ENCODE assay signal across 18 cellular contexts in genomic region chr1:28890836-28891235, GRCh38. TPM values are rescaled to one million over a fixed set of nuclear protein-coding genes. Genes with fewer than 3 reads are reported as not detected.
DNase-seq lines count a peak whose midpoint lies in the region; ATAC-seq and TF ChIP-seq lines count a peak whose summit lies in the region.
"Had no signal": no experiment of that assay in that cellular context is flagged by ENCODE, and none has a peak within 500 bp of the region (broad histone marks: within the 10 kb centered on the region; RNA-seq: fewer than 3 reads in every experiment).

No MANE protein-coding gene starts in this region.

- no peaks in the 10 kb centered on the region for H3K9me2 ChIP-seq in SU-DHL-6 (replicated peaks; ENCODE audit: insufficient read depth, low read length)

- intact Hi-C loops in activated CD4-positive, alpha-beta T cell treated with anti-CD3 and anti-CD28 coated beads, Interleukin-2, amount 10 ng/mL, durations not matched to agents 24 days and 14 days (cut with micrococcal nuclease), result no loop called here
- intact Hi-C loops in A673 (cut with micrococcal nuclease; ENCODE audit: unreplicated experiment), result no loop called here

- H4K20me1 ChIP-seq in SU-DHL-6 (ENCODE audit: low read depth, low read length), result no peaks in the 10 kb centered on the region

- H3F3A ChIP-seq in SU-DHL-6 (ENCODE audit: insufficient read depth), result peaks cover 9% of the 10 kb centered on the region

- H3K27me3 ChIP-seq in A673 (replicated peaks; ENCODE audit: insufficient read depth, low read depth, low read length, poor library complexity) (no peaks in the 10 kb centered on the region), SU-DHL-6 (ENCODE audit: low read length) (no peaks in the 10 kb centered on the region), neutrophil (no peaks in the 10 kb centered on the region)
- H3K27me3 ChIP-seq in effector memory CD4-positive, alpha-beta T cell (replicated peaks; ENCODE audit: control insufficient read depth, insufficient read depth, low read length, poor library complexity, severe bottlenecking), result no peaks in the 10 kb centered on the region
- H3K27me3 ChIP-seq: BLaER1 had no signal

- no peaks in the 10 kb centered on the region for H3K9me3 ChIP-seq in A673 (ENCODE audit: low read depth, low read length, poor library complexity, severe bottlenecking)
- H3K9me3 ChIP-seq in SU-DHL-6 (ENCODE audit: insufficient read depth, low read length), result no peaks in the 10 kb centered on the region
- no peaks in the 10 kb centered on the region for H3K9me3 ChIP-seq in neutrophil
- H3K9me3 ChIP-seq in effector memory CD4-positive, alpha-beta T cell (ENCODE audit: control insufficient read depth, low read length), result no peaks in the 10 kb centered on the region
- H3K9me3 ChIP-seq: A549, BLaER1 had no signal

- peak; percentile 53 for DNase-seq in activated CD4-positive, alpha-beta T cell treated with anti-CD3 and anti-CD28 coated beads, Interleukin-2, amount 10 ng/mL, durations not matched to agents 24 days and 14 days
- no peak for DNase-seq in activated CD4-positive, alpha-beta T cell treated with anti-CD3 and anti-CD28 coated beads for 4 hours
- no peak for DNase-seq in A673 (ENCODE audit: low spot score)
- no peak for DNase-seq in effector memory CD4-positive, alpha-beta T cell
- no peak for DNase-seq in inferior parietal cortex (ENCODE audit: extremely low spot score)
- DNase-seq: Calu3; CD4-positive, alpha-beta memory T cell; DMS79 treated with DMSO at 0.1 percent for 48 hours; GF-D8; H9 had no signal

- CTCF ChIA-PET in A673 (lab: Charles Lee), result no interaction called here

- TF ChIP-seq CTCF in A673 (conservative IDR thresholded peaks at IDR 0.05; ENCODE audit: low read depth, low read length) (no peak), SU-DHL-6 (IDR thresholded peaks at IDR 0.05; ENCODE audit: insufficient read depth, low read length, poor library complexity, severe bottlenecking) (no peak), neutrophil (IDR thresholded peaks at IDR 0.05) (no peak)

- BruUV-seq in A673 (replicated peaks; lab: Mats Ljungman, UMichigan), result no TSS peak

- H3K9ac ChIP-seq in SU-DHL-6 (ENCODE audit: low read length), result no peak overlapping the region
- H3K9ac ChIP-seq: BLaER1 had no signal

- peak overlapping the region; percentile 44 for H3K27ac ChIP-seq in A673 (ENCODE audit: low read depth, low read length, poor library complexity, severe bottlenecking)
- H3K27ac ChIP-seq in SU-DHL-6 (ENCODE audit: low read depth, low read length), result 0 out of 2 replicates have a peak overlapping the region, but pooled peaks have one; percentile 13
- H3K27ac ChIP-seq in neutrophil, result peak overlapping the region; percentile 12
- H3K27ac ChIP-seq in effector memory CD4-positive, alpha-beta T cell (ENCODE audit: insufficient read depth, low read length, poor library complexity, severe bottlenecking), result no peak overlapping the region
- H3K27ac ChIP-seq: 22Rv1, A549, BLaER1, HL-60 had no signal

- no peak for ATAC-seq in GM21825 (IDR thresholded peaks at IDR 0.05; ENCODE audit: unreplicated experiment)
- ATAC-seq: A549 had no signal

- H3K4me3 ChIP-seq in A673 (ENCODE audit: low read depth, low read length, poor library complexity, severe bottlenecking) (no peak overlapping the region), SU-DHL-6 (ENCODE audit: insufficient read depth, low read length, poor library complexity, severe bottlenecking) (no peak overlapping the region), neutrophil (ENCODE audit: low read depth in 1 of 2, low read length in 1 of 2) (no peak overlapping the region)
- no peak overlapping the region for H3K4me3 ChIP-seq in effector memory CD4-positive, alpha-beta T cell (ENCODE audit: insufficient read depth, low read depth, low read length, poor library complexity, severe bottlenecking)
- H3K4me3 ChIP-seq: A549, BLaER1 had no signal

- H3K27me3 Mint-ChIP-seq in activated CD4-positive, alpha-beta T cell treated with anti-CD3 and anti-CD28 coated beads, Interleukin-2, amount 10 ng/mL, durations not matched to agents 24 days and 14 days, result no peaks in the 10 kb centered on the region
- H3K27me3 Mint-ChIP-seq: CD4-positive, alpha-beta memory T cell had no signal

- H3K27ac Mint-ChIP-seq in activated CD4-positive, alpha-beta T cell treated with anti-CD3 and anti-CD28 coated beads, Interleukin-2, amount 10 ng/mL, durations not matched to agents 24 days and 14 days, result no peak overlapping the region
- H3K27ac Mint-ChIP-seq: H9 had no signal

- H3K36me3 ChIP-seq in A673 (ENCODE audit: insufficient read depth, low read length, poor library complexity, severe bottlenecking) (peaks cover 21% of the 10 kb centered on the region), SU-DHL-6 (ENCODE audit: low read length) (no peaks in the 10 kb centered on the region), neutrophil (peaks cover 25% of the 10 kb centered on the region)
- no peaks in the 10 kb centered on the region for H3K36me3 ChIP-seq in effector memory CD4-positive, alpha-beta T cell (ENCODE audit: control insufficient read depth, insufficient read depth, low read length)

- no peak overlapping the region for H3K4me3 Mint-ChIP-seq in activated CD4-positive, alpha-beta T cell treated with anti-CD3 and anti-CD28 coated beads, Interleukin-2, amount 10 ng/mL, durations not matched to agents 24 days and 14 days
- H3K4me3 Mint-ChIP-seq: H9 had no signal

- H3K4me1 Mint-ChIP-seq in activated CD4-positive, alpha-beta T cell treated with anti-CD3 and anti-CD28 coated beads, Interleukin-2, amount 10 ng/mL, durations not matched to agents 24 days and 14 days, result peaks cover 39% of the 10 kb centered on the region

- no peaks in the 10 kb centered on the region for H3K9me3 Mint-ChIP-seq in activated CD4-positive, alpha-beta T cell treated with anti-CD3 and anti-CD28 coated beads, Interleukin-2, amount 10 ng/mL, durations not matched to agents 24 days and 14 days
- H3K9me3 Mint-ChIP-seq: CD14-positive monocyte; CD4-positive, alpha-beta memory T cell; H9 had no signal

- H3K36me3 Mint-ChIP-seq in activated CD4-positive, alpha-beta T cell treated with anti-CD3 and anti-CD28 coated beads, Interleukin-2, amount 10 ng/mL, durations not matched to agents 24 days and 14 days (ENCODE audit: low read depth), result peaks cover 22% of the 10 kb centered on the region

- H3K79me2 ChIP-seq in SU-DHL-6 (ENCODE audit: insufficient read depth, low read length), result peaks cover 60% of the 10 kb centered on the region

- no peak overlapping the region for H2AFZ ChIP-seq in SU-DHL-6 (ENCODE audit: low read depth, low read length, severe bottlenecking)

- POLR2A ChIA-PET in A673 (lab: Charles Lee; ENCODE audit: low non-redundant PET), result interaction anchor here (1.0 kb wide), 1 partner anchor 615 kb away, joined by 7 read pairs; no protein-coding TSS in a partner anchor

- no peak overlapping the region for H3K4me2 ChIP-seq in SU-DHL-6 (ENCODE audit: low read depth, low read length, poor library complexity, severe bottlenecking)
- H3K4me2 ChIP-seq: A549, BLaER1 had no signal

- H3K4me1 ChIP-seq in A673 (ENCODE audit: insufficient read depth, low read length, poor library complexity, severe bottlenecking) (peaks cover 54% of the 10 kb centered on the region), neutrophil (ENCODE audit: control insufficient read depth in 1 of 2, insufficient read depth in 1 of 2, low read depth in 1 of 2, low read length in 1 of 2) (peaks cover 24 to 25% of the 10 kb centered on the region in 2 experiments)
- H3K4me1 ChIP-seq in effector memory CD4-positive, alpha-beta T cell (ENCODE audit: control insufficient read depth, insufficient read depth, low read length, poor library complexity, severe bottlenecking), result peaks cover 28% of the 10 kb centered on the region

RNA-seq across cellular contexts. Expression of gene EPB41, which starts 23.5 kb away (rescaled TPM):
- total RNA-seq in activated CD4-positive, alpha-beta T cell treated with anti-CD3 and anti-CD28 coated beads, Interleukin-2, amount 10 ng/mL, durations not matched to agents 24 days and 14 days, result 79.1 and 79.7 TPM in 2 replicates
- 337 TPM in 2 replicates for total RNA-seq in A673 (2021)
